Comparison of ENCODE assay signal across 22 cellular contexts in genomic region chrX:134600714-134601113, GRCh38. TPM values are rescaled to one million over a fixed set of nuclear protein-coding genes. Genes with fewer than 3 reads are reported as not detected.
A peak's percentile ranks its signal among the peaks of the same experiment; 100 is the strongest.
DNase-seq lines count a peak whose midpoint lies in the region; ATAC-seq lines count a peak whose summit lies in the region.
"Had no signal": no experiment of that assay in that cellular context is flagged by ENCODE, and none has a peak within 500 bp of the region (broad histone marks: within the 10 kb centered on the region; RNA-seq: fewer than 3 reads in every experiment).

No MANE protein-coding gene starts in this region.

- CTCF ChIA-PET in activated CD4-positive, alpha-beta T cell treated with anti-CD3 and anti-CD28 coated beads for 36 hours (lab: Charles Lee): no interaction called here

- no peaks in the 10 kb centered on the region for H3K36me3 Mint-ChIP-seq in activated CD4-positive, alpha-beta T cell treated with anti-CD3 and anti-CD28 coated beads for 36 hours (ENCODE audit: low read depth)
- H3K36me3 Mint-ChIP-seq: IgD-negative memory B cell; naive thymus-derived CD4-positive, alpha-beta T cell had no signal

- POLR2A ChIA-PET in activated CD4-positive, alpha-beta T cell treated with anti-CD3 and anti-CD28 coated beads for 36 hours (lab: Charles Lee): interaction anchor here (0.6 kb wide), 2 partner anchors 207 to 415 kb away, joined by 3 to 12 read pairs; no protein-coding TSS in a partner anchor

- peaks cover 5% of the 10 kb centered on the region for H3K9me3 Mint-ChIP-seq in activated CD4-positive, alpha-beta T cell treated with anti-CD3 and anti-CD28 coated beads for 36 hours (ENCODE audit: low read depth)
- H3K9me3 Mint-ChIP-seq: IgD-negative memory B cell had no signal

- intact Hi-C loops in activated CD4-positive, alpha-beta T cell treated with anti-CD3 and anti-CD28 coated beads for 36 hours (cut with DNase I, micrococcal nuclease): no loop called here

- peaks cover 22% of the 10 kb centered on the region for H3K27me3 Mint-ChIP-seq in activated CD4-positive, alpha-beta T cell treated with anti-CD3 and anti-CD28 coated beads for 36 hours

- H3K27ac Mint-ChIP-seq in activated CD4-positive, alpha-beta T cell treated with anti-CD3 and anti-CD28 coated beads for 36 hours: no peak overlapping the region
- H3K27ac Mint-ChIP-seq: activated CD8-positive, alpha-beta memory T cell treated with anti-CD3 and anti-CD28 coated beads, Interleukin-2, amount 10 ng/mL, durations not matched to agents 7 days and 5 days; activated naive CD4-positive, alpha-beta T cell treated with anti-CD3 and anti-CD28 coated beads for 36 hours; B cell; IgD-negative memory B cell; naive thymus-derived CD4-positive, alpha-beta T cell had no signal

- no peak for ATAC-seq in activated CD4-positive, alpha-beta T cell treated with anti-CD3 and anti-CD28 coated beads for 36 hours
- ATAC-seq: activated CD8-positive, alpha-beta memory T cell treated with anti-CD3 and anti-CD28 coated beads, Interleukin-2, amount 10 ng/mL, durations not matched to agents 7 days and 5 days; naive thymus-derived CD4-positive, alpha-beta T cell had no signal

- no peak overlapping the region for H3K4me3 Mint-ChIP-seq in activated CD4-positive, alpha-beta T cell treated with anti-CD3 and anti-CD28 coated beads for 36 hours
- H3K4me3 Mint-ChIP-seq: activated CD8-positive, alpha-beta memory T cell treated with anti-CD3 and anti-CD28 coated beads, Interleukin-2, amount 10 ng/mL, durations not matched to agents 7 days and 5 days; activated naive CD4-positive, alpha-beta T cell treated with anti-CD3 and anti-CD28 coated beads for 36 hours; B cell; central memory CD8-positive, alpha-beta T cell; IgD-negative memory B cell; naive thymus-derived CD4-positive, alpha-beta T cell had no signal

- peak; percentile 81 for DNase-seq in EH (ENCODE audit: low read depth)
- peak; percentile 93 for DNase-seq in M059J (ENCODE audit: low read depth)
- peak; percentile 64 for DNase-seq in amniotic epithelial cell (ENCODE audit: low read depth)
- peak; percentile 68 for DNase-seq in iris pigment epithelial cell (ENCODE audit: low read depth)
- no peak for DNase-seq in activated CD4-positive, alpha-beta T cell treated with anti-CD3 and anti-CD28 coated beads for 36 hours
- DNase-seq in NCI-H146 treated with DMSO at 0.1 percent for 48 hours (lab: John Stamatoyannopoulos, UW; ENCODE audit: unreplicated experiment): no peak
- no peak for DNase-seq in NCI-H1436 treated with DMSO at 0.1 percent for 48 hours (lab: John Stamatoyannopoulos, UW)
- DNase-seq in NCI-H2196 treated with DMSO at 0.1 percent for 48 hours (lab: John Stamatoyannopoulos, UW; ENCODE audit: unreplicated experiment): no peak
- DNase-seq: activated CD8-positive, alpha-beta memory T cell treated with anti-CD3 and anti-CD28 coated beads, Interleukin-2, amount 10 ng/mL, durations not matched to agents 7 days and 5 days; activated naive CD4-positive, alpha-beta T cell treated with anti-CD3 and anti-CD28 coated beads for 36 hours; DMS53; hypothalamus; naive thymus-derived CD4-positive, alpha-beta T cell; NCI-H2081 treated with DMSO at 0.1 percent for 48 hours; psoas muscle; stimulated activated CD4-positive, alpha-beta T cell treated with anti-CD3 and anti-CD28 coated beads, Interleukin-1b, Interleukin-23, amount 100 ng/mL, for 48 hours; stimulated activated CD8-positive, alpha-beta memory T cell treated with anti-CD3 and anti-CD28 coated beads, Interleukin-4, amount 100 ng/mL, for 48 hours had no signal

- H3K4me1 Mint-ChIP-seq in activated CD4-positive, alpha-beta T cell treated with anti-CD3 and anti-CD28 coated beads for 36 hours: peaks cover 30% of the 10 kb centered on the region
- H3K4me1 Mint-ChIP-seq: B cell; central memory CD8-positive, alpha-beta T cell; IgD-negative memory B cell had no signal

RNA-seq across cellular contexts. Expression of gene PLAC1, which starts 57.6 kb away (rescaled TPM):
- total RNA-seq in M059J (2014; rRNA removed; shearing (Covaris generic)): 0.37 TPM in 1 of 2 replicates, not detected in the other
- under 1 TPM in 1 of 2 experiments, not detected in 1; 0.18 TPM for total RNA-seq in activated CD4-positive, alpha-beta T cell treated with anti-CD3 and anti-CD28 coated beads for 36 hours
- total RNA-seq: activated CD8-positive, alpha-beta memory T cell treated with anti-CD3 and anti-CD28 coated beads, Interleukin-2, amount 10 ng/mL, durations not matched to agents 7 days and 5 days; activated naive CD4-positive, alpha-beta T cell treated with anti-CD3 and anti-CD28 coated beads for 36 hours; B cell; liver; naive thymus-derived CD4-positive, alpha-beta T cell; tibial nerve had no signal

Comparison
In these comparisons a context has a peak if more than half of its experiments do, and no peak if none do; other contexts are left out.
1. DNase-seq: peak in EH (single experiment), M059J (single experiment), amniotic epithelial cell (single experiment) and iris pigment epithelial cell (single experiment); none in activated CD4-positive, alpha-beta T cell treated with anti-CD3 and anti-CD28 coated beads for 36 hours (single experiment), NCI-H146 treated with DMSO at 0.1 percent for 48 hours (single experiment), NCI-H1436 treated with DMSO at 0.1 percent for 48 hours (single experiment) and NCI-H2196 treated with DMSO at 0.1 percent for 48 hours (single experiment).